Comparison of ENCODE assay signal across 8 cellular contexts in the genomic region with DNA sequence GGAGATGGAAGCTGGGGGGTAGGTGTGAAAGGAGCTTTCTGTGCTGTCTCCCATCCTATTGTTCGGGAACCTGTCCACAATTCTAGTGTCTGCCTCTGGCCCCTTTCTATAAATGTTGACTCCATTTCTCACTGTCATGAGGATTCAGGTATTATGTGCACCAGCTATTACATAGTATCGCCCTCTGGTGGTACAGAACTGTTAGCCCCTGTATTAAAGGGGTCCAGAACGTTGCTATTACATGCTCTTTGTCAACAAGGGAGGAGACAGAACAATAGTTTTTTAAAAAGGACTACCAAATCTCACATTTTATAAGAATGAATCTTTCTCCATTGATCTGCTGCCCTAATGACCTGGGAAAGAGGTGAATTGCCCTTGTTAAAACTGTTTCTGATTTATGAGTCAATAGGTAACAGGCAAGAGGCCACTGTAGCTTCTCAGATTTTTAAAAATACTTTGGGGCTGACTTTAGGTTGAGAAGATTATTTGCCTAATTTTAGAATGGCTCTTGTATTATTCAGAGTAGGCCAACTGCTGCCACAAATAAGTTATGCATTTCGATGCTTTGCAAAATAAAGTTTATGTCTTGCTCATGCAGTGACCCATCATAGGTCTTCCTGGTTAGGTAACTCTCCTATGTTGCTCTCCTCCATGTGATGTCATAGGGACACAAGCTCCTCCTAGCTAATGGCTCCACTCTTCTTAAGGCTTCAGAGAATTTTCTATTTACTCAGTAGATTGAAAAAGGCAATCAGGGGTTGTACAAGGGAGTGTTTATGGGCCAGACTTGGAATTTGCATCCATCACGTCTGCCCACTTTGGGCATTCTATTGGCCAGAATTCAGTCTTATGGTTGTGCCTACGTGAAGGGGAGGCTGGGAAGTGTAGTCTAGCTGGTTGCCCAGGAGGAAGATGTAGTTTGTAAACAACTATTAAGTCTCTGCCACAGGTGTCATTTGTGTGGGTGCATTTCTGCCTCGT. TPM values are rescaled to one million over a fixed set of nuclear protein-coding genes. Genes with fewer than 3 reads are reported as not detected.
DNase-seq lines count a peak whose midpoint lies in the region; ATAC-seq and TF ChIP-seq lines count a peak whose summit lies in the region.

No MANE protein-coding gene starts in this region.

- H3K4me1 ChIP-seq in IMR-90 (ENCODE audit: control insufficient read depth, insufficient read depth, low read length) = no peaks in the 10 kb centered on the region

- no peak overlapping the region for H2AFZ ChIP-seq in IMR-90 (replicated peaks; ENCODE audit: low read length, poor library complexity)

- H2AK5ac ChIP-seq in IMR-90 (ENCODE audit: low read depth, low read length) = 0 out of 2 replicates have a peak overlapping the region, but pooled peaks have one; percentile 4

- no peak overlapping the region for H2BK5ac ChIP-seq in IMR-90 (ENCODE audit: low read depth, low read length, poor library complexity, severe bottlenecking)

- peaks cover 21% of the 10 kb centered on the region for H3K27me3 Mint-ChIP-seq in activated CD4-positive, alpha-beta memory T cell treated with anti-CD3 and anti-CD28 coated beads, Interleukin-2, amount 10 ng/mL, durations not matched to agents 7 days and 5 days
- peaks cover 25% of the 10 kb centered on the region for H3K27me3 Mint-ChIP-seq in activated CD4-positive, alpha-beta memory T cell treated with anti-CD3 and anti-CD28 coated beads for 36 hours
- peaks cover 59 to 86% of the 10 kb centered on the region in 2 donors for H3K27me3 Mint-ChIP-seq in effector memory CD8-positive, alpha-beta T cell
- peaks cover 8 to 33% (median 18%) of the 10 kb centered on the region in 5 donors for H3K27me3 Mint-ChIP-seq in naive thymus-derived CD8-positive, alpha-beta T cell

- 80% methylated on average over 2 of the region's 7 CpGs; no CpG with 5 or more reads in 1 of the 2 experiments for WGBS in IMR-90 (ENCODE audit: extremely low coverage in 2 of 2, insufficient read length in 1 of 2), 2 experiments

- H3K4me2 ChIP-seq in IMR-90 (ENCODE audit: low read depth, low read length) = no peak overlapping the region

- intact Hi-C loops in activated CD4-positive, alpha-beta memory T cell treated with anti-CD3 and anti-CD28 coated beads for 36 hours (cut with micrococcal nuclease) = no loop called here
- intact Hi-C loops in IMR-90 (cut with micrococcal nuclease) = loop anchor here (2.0 kb wide), 2 partner anchors 72 to 82 kb away; no protein-coding TSS in a partner anchor

- H3K9ac ChIP-seq in IMR-90 (ENCODE audit: low read depth, low read length) = no peak overlapping the region

- H3K23ac ChIP-seq in IMR-90 (ENCODE audit: low read depth, low read length) = no peak overlapping the region

- H3K9me1 ChIP-seq in IMR-90 (ENCODE audit: insufficient read depth, low read length) = no peaks in the 10 kb centered on the region

- H4K91ac ChIP-seq in IMR-90 (ENCODE audit: insufficient read depth, low read depth, low read length) = no peak overlapping the region

- H3K14ac ChIP-seq in IMR-90 (replicated peaks; ENCODE audit: low read depth, low read length) = no peak overlapping the region

- H2AK9ac ChIP-seq in IMR-90 (replicated peaks; ENCODE audit: low read depth, low read length, poor library complexity) = no peak overlapping the region

- no peaks in the 10 kb centered on the region for H4K20me1 ChIP-seq in IMR-90 (ENCODE audit: insufficient read depth, low read length)

- no peak overlapping the region for H2BK120ac ChIP-seq in IMR-90 (ENCODE audit: low read depth, low read length)

- POLR2A ChIA-PET in activated CD4-positive, alpha-beta memory T cell treated with anti-CD3 and anti-CD28 coated beads, Interleukin-2, amount 10 ng/mL, durations not matched to agents 7 days and 5 days (lab: Charles Lee) = interaction anchor here (1.5 to 3.4 kb wide), 2 partner anchors 27 to 32 kb away, joined by 8 to 15 read pairs; a partner anchor contains a TSS
- POLR2A ChIA-PET in activated CD4-positive, alpha-beta memory T cell treated with anti-CD3 and anti-CD28 coated beads for 36 hours (lab: Charles Lee) = interaction anchor here (0.6 kb wide), 1 partner anchor 93 kb away, joined by 3 read pairs; no protein-coding TSS in a partner anchor
- POLR2A ChIA-PET in IMR-90 (lab: Charles Lee; ENCODE audit: unreplicated experiment) = no interaction called here
- POLR2A ChIA-PET in naive thymus-derived CD8-positive, alpha-beta T cell (lab: Charles Lee) = no interaction called here

- in situ Hi-C loops in IMR-90 (cut with MboI; ENCODE audit: low sequenced_read_pairs) = no loop called here

- no peak overlapping the region for H3K27ac Mint-ChIP-seq in activated CD4-positive, alpha-beta memory T cell treated with anti-CD3 and anti-CD28 coated beads, Interleukin-2, amount 10 ng/mL, durations not matched to agents 7 days and 5 days
- no peak overlapping the region for H3K27ac Mint-ChIP-seq in activated CD4-positive, alpha-beta memory T cell treated with anti-CD3 and anti-CD28 coated beads for 36 hours
- no peak overlapping the region for H3K27ac Mint-ChIP-seq in effector memory CD8-positive, alpha-beta T cell
- H3K27ac Mint-ChIP-seq in naive thymus-derived CD8-positive, alpha-beta T cell = peak overlapping the region in 2 of 10 donors; percentile 5 to 24

- no peak overlapping the region for H3K4me3 Mint-ChIP-seq in activated CD4-positive, alpha-beta memory T cell treated with anti-CD3 and anti-CD28 coated beads, Interleukin-2, amount 10 ng/mL, durations not matched to agents 7 days and 5 days
- no peak overlapping the region for H3K4me3 Mint-ChIP-seq in activated CD4-positive, alpha-beta memory T cell treated with anti-CD3 and anti-CD28 coated beads for 36 hours
- no peak overlapping the region for H3K4me3 Mint-ChIP-seq in effector memory CD8-positive, alpha-beta T cell
- H3K4me3 Mint-ChIP-seq in naive thymus-derived CD8-positive, alpha-beta T cell = no peak overlapping the region

- dilution Hi-C loops in IMR-90 (cut with HindIII; ENCODE audit: low sequenced_read_pairs, unreplicated experiment) = no loop called here

- peak; percentile 71 for TF ChIP-seq CTCF in IMR-90 (conservative IDR thresholded peaks at IDR 0.05; ENCODE audit: low read depth, low read length)

- no peaks in the 10 kb centered on the region for H3K9me3 Mint-ChIP-seq in activated CD4-positive, alpha-beta memory T cell treated with anti-CD3 and anti-CD28 coated beads, Interleukin-2, amount 10 ng/mL, durations not matched to agents 7 days and 5 days
- peaks cover 7% of the 10 kb centered on the region for H3K9me3 Mint-ChIP-seq in activated CD4-positive, alpha-beta memory T cell treated with anti-CD3 and anti-CD28 coated beads for 36 hours
- H3K9me3 Mint-ChIP-seq in effector memory CD8-positive, alpha-beta T cell = peaks cover 2 to 9% of the 10 kb centered on the region in 2 donors
- H3K9me3 Mint-ChIP-seq in naive thymus-derived CD8-positive, alpha-beta T cell = peaks cover 2 to 12% (median 7%) of the 10 kb centered on the region in 9 donors

- H3K36me3 ChIP-seq in IMR-90 (ENCODE audit: control insufficient read depth, insufficient read depth, low read length) = no peaks in the 10 kb centered on the region

- H3K27ac ChIP-seq in IMR-90 (ENCODE audit: insufficient read depth, low read length) = no peak overlapping the region

- no peaks in the 10 kb centered on the region for H3K79me1 ChIP-seq in IMR-90 (ENCODE audit: low read depth in 1 of 2, low read length in 2 of 2)

- BruUV-seq in IMR-90 (replicated peaks; lab: Mats Ljungman, UMichigan) = no TSS peak

- no peak overlapping the region for H3K56ac ChIP-seq in IMR-90 (ENCODE audit: extremely low read depth, insufficient read depth, low read length)

- H2BK15ac ChIP-seq in IMR-90 (ENCODE audit: low read depth, low read length) = no peak overlapping the region

- no peak overlapping the region; the same call in 1 of the 2 replicates for H3K18ac ChIP-seq in IMR-90 (ENCODE audit: low read depth, low read length)

- H3K4ac ChIP-seq in IMR-90 (ENCODE audit: low read depth, low read length) = no peak overlapping the region

- H2BK20ac ChIP-seq in IMR-90 (ENCODE audit: low read depth, low read length) = 0 out of 2 replicates have a peak overlapping the region, but pooled peaks have one; percentile 6

- H3K4me3 ChIP-seq in IMR-90 (ENCODE audit: insufficient read depth, low read depth, low read length) = no peak overlapping the region

- CTCF ChIA-PET in activated CD4-positive, alpha-beta memory T cell treated with anti-CD3 and anti-CD28 coated beads, Interleukin-2, amount 10 ng/mL, durations not matched to agents 7 days and 5 days (lab: Charles Lee) = interaction anchor here (0.8 to 2.6 kb wide), 24 partner anchors 8 to 1273 kb away, joined by 3 to 9 read pairs (median 4); no protein-coding TSS in a partner anchor
- CTCF ChIA-PET in activated CD4-positive, alpha-beta memory T cell treated with anti-CD3 and anti-CD28 coated beads for 36 hours (lab: Charles Lee) = interaction anchor here (0.6 to 2.8 kb wide), 22 partner anchors 9 to 404 kb away, joined by 3 to 15 read pairs (median 4); no protein-coding TSS in a partner anchor
- CTCF ChIA-PET in IMR-90 (lab: Yijun Ruan, JAX) = interaction anchor here (0.6 to 1.9 kb wide), 11 partner anchors 9 to 68 kb away, joined by 3 to 11 read pairs (median 4); no protein-coding TSS in a partner anchor

- TF ChIP-seq RAD21 in IMR-90 (IDR thresholded peaks at IDR 0.05; ENCODE audit: low read length) = peak; percentile 74

- H3K36me3 Mint-ChIP-seq in activated CD4-positive, alpha-beta memory T cell treated with anti-CD3 and anti-CD28 coated beads, Interleukin-2, amount 10 ng/mL, durations not matched to agents 7 days and 5 days (ENCODE audit: low read depth) = no peaks in the 10 kb centered on the region
- H3K36me3 Mint-ChIP-seq in activated CD4-positive, alpha-beta memory T cell treated with anti-CD3 and anti-CD28 coated beads for 36 hours = no peaks in the 10 kb centered on the region
- no peaks in the 10 kb centered on the region for H3K36me3 Mint-ChIP-seq in effector memory CD8-positive, alpha-beta T cell (ENCODE audit: insufficient read depth)
- H3K36me3 Mint-ChIP-seq in naive thymus-derived CD8-positive, alpha-beta T cell = peaks cover 0 to 7% (median 3%) of the 10 kb centered on the region in 3 donors

- H4K8ac ChIP-seq in IMR-90 (ENCODE audit: low read depth in 2 of 2, low read length in 2 of 2) = no peak overlapping the region

- H3K27me3 ChIP-seq in IMR-90 (ENCODE audit: control insufficient read depth, insufficient read depth, low read length) = no peaks in the 10 kb centered on the region

- TF ChIP-seq POLR2A in IMR-90 (IDR thresholded peaks at IDR 0.05; ENCODE audit: low read depth, low read length) = no peak

- DNase-seq in activated CD4-positive, alpha-beta memory T cell treated with anti-CD3 and anti-CD28 coated beads, Interleukin-2, amount 10 ng/mL, durations not matched to agents 7 days and 5 days = peak; percentile 34
- no peak for DNase-seq in activated CD4-positive, alpha-beta memory T cell treated with anti-CD3 and anti-CD28 coated beads for 36 hours
- peak; percentile 61 for DNase-seq in IMR-90
- DNase-seq in RPMI7951 (ENCODE audit: low read depth) = peak; percentile 56
- DNase-seq in effector memory CD8-positive, alpha-beta T cell = peak; percentile 11 to 21 (median 21)
- peak in 6 of 10 donors; percentile 6 to 49 (median 32) for DNase-seq in naive thymus-derived CD8-positive, alpha-beta T cell
- no peak for DNase-seq in HK-2 (ENCODE audit: unreplicated experiment)

- peak; percentile 87 for ATAC-seq in GM21515 (IDR thresholded peaks at IDR 0.05; ENCODE audit: unreplicated experiment)
- peak; percentile 93 for ATAC-seq in IMR-90 (ENCODE audit: low read depth)
- peak; percentile 87 for ATAC-seq in effector memory CD8-positive, alpha-beta T cell (replicated peaks)
- peak; percentile 84 for ATAC-seq in naive thymus-derived CD8-positive, alpha-beta T cell

- H3K9me3 ChIP-seq in IMR-90 (ENCODE audit: control insufficient read depth, insufficient read depth, low read length) = peaks cover 5% of the 10 kb centered on the region

- no peak overlapping the region for H4K5ac ChIP-seq in IMR-90 (ENCODE audit: low read depth, low read length)

- peaks cover 10% of the 10 kb centered on the region for H3K4me1 Mint-ChIP-seq in activated CD4-positive, alpha-beta memory T cell treated with anti-CD3 and anti-CD28 coated beads, Interleukin-2, amount 10 ng/mL, durations not matched to agents 7 days and 5 days
- peaks cover 2% of the 10 kb centered on the region for H3K4me1 Mint-ChIP-seq in activated CD4-positive, alpha-beta memory T cell treated with anti-CD3 and anti-CD28 coated beads for 36 hours (ENCODE audit: low read depth)
- no peaks in the 10 kb centered on the region for H3K4me1 Mint-ChIP-seq in effector memory CD8-positive, alpha-beta T cell (ENCODE audit: low read depth in 2 of 2)
- peaks cover 0 to 7% (median under 1%) of the 10 kb centered on the region in 4 donors for H3K4me1 Mint-ChIP-seq in naive thymus-derived CD8-positive, alpha-beta T cell

RNA-seq across cellular contexts. Expression of a gene that starts 20.8 kb away (rescaled TPM):
- total RNA-seq in activated CD4-positive, alpha-beta memory T cell treated with anti-CD3 and anti-CD28 coated beads, Interleukin-2, amount 10 ng/mL, durations not matched to agents 7 days and 5 days = not detected
- total RNA-seq in activated CD4-positive, alpha-beta memory T cell treated with anti-CD3 and anti-CD28 coated beads for 36 hours = not detected
- total RNA-seq in IMR-90 (2012; rRNA removed) = not detected in 2 replicates
- not detected in 2 replicates for polyA plus RNA-seq in IMR-90 (2012; rRNA removed)
- not detected in 2 replicates for polyA plus RNA-seq in IMR-90 (2012; cell fraction: cytosol; rRNA removed)
- not detected in 2 replicates for polyA plus RNA-seq in IMR-90 (2012; cell fraction: nucleus; rRNA removed; ENCODE audit: low replicate concordance)
- total RNA-seq in RPMI7951 (2014; rRNA removed; shearing (Covaris generic)) = not detected in 2 replicates
- not detected for total RNA-seq in naive thymus-derived CD8-positive, alpha-beta T cell
- not detected for polyA plus RNA-seq in naive thymus-derived CD8-positive, alpha-beta T cell

RNA-seq across cellular contexts. Expression of a gene that starts 25.8 kb away (rescaled TPM):
- not detected for total RNA-seq in activated CD4-positive, alpha-beta memory T cell treated with anti-CD3 and anti-CD28 coated beads, Interleukin-2, amount 10 ng/mL, durations not matched to agents 7 days and 5 days
- total RNA-seq in activated CD4-positive, alpha-beta memory T cell treated with anti-CD3 and anti-CD28 coated beads for 36 hours = not detected
- total RNA-seq in IMR-90 (2012; rRNA removed) = not detected in 2 replicates
- polyA plus RNA-seq in IMR-90 (2012; rRNA removed) = not detected in 2 replicates
- not detected in 2 replicates for polyA plus RNA-seq in IMR-90 (2012; cell fraction: cytosol; rRNA removed)
- not detected in 2 replicates for polyA plus RNA-seq in IMR-90 (2012; cell fraction: nucleus; rRNA removed; ENCODE audit: low replicate concordance)
- total RNA-seq in RPMI7951 (2014; rRNA removed; shearing (Covaris generic)) = not detected in 2 replicates
- not detected for total RNA-seq in naive thymus-derived CD8-positive, alpha-beta T cell
- polyA plus RNA-seq in naive thymus-derived CD8-positive, alpha-beta T cell = not detected

RNA-seq across cellular contexts. Expression of a gene that starts 27.4 kb away (rescaled TPM):
- total RNA-seq in activated CD4-positive, alpha-beta memory T cell treated with anti-CD3 and anti-CD28 coated beads, Interleukin-2, amount 10 ng/mL, durations not matched to agents 7 days and 5 days = 100 to 1,000 TPM; 248 to 263 TPM
- 100 to 1,000 TPM; 159 to 161 TPM for total RNA-seq in activated CD4-positive, alpha-beta memory T cell treated with anti-CD3 and anti-CD28 coated beads for 36 hours
- 126 and 141 TPM in 2 replicates for total RNA-seq in IMR-90 (2012; rRNA removed)
- 122 and 132 TPM in 2 replicates for polyA plus RNA-seq in IMR-90 (2012; rRNA removed)
- 111 and 126 TPM in 2 replicates for polyA plus RNA-seq in IMR-90 (2012; cell fraction: cytosol; rRNA removed)
- 211 and 389 TPM in 2 replicates for polyA plus RNA-seq in IMR-90 (2012; cell fraction: nucleus; rRNA removed; ENCODE audit: low replicate concordance)
- total RNA-seq in RPMI7951 (2014; rRNA removed; shearing (Covaris generic)) = 235 and 252 TPM in 2 replicates
- total RNA-seq in naive thymus-derived CD8-positive, alpha-beta T cell = 10 to 100 TPM; 96.3 to 99.5 TPM
- 100 to 1,000 TPM; 101 to 121 (median 105) TPM for polyA plus RNA-seq in naive thymus-derived CD8-positive, alpha-beta T cell

Comparison
In these comparisons a context has a peak if more than half of its experiments do, and no peak if none do; other contexts are left out.
1. DNase-seq: peak in activated CD4-positive, alpha-beta memory T cell treated with anti-CD3 and anti-CD28 coated beads, Interleukin-2, amount 10 ng/mL, durations not matched to agents 7 days and 5 days (single experiment), IMR-90 (single experiment), RPMI7951 (single experiment), effector memory CD8-positive, alpha-beta T cell (3 of 3) and naive thymus-derived CD8-positive, alpha-beta T cell (6 of 10); none in activated CD4-positive, alpha-beta memory T cell treated with anti-CD3 and anti-CD28 coated beads for 36 hours (single experiment) and HK-2 (single experiment).
2. POLR2A ChIA-PET loops: an anchor here in activated CD4-positive, alpha-beta memory T cell treated with anti-CD3 and anti-CD28 coated beads, Interleukin-2, amount 10 ng/mL, durations not matched to agents 7 days and 5 days (1.5 to 3.4 kb wide) and activated CD4-positive, alpha-beta memory T cell treated with anti-CD3 and anti-CD28 coated beads for 36 hours (0.6 kb wide); none called in IMR-90 and naive thymus-derived CD8-positive, alpha-beta T cell.
3. Peak in every context shown above with its lines, with median percentiles within 50 percentile points of each other: ATAC-seq.